Comparison of ENCODE assay signal across 1 cellular context in genomic region chr9:123262338-123262737, GRCh38.
TF ChIP-seq lines count a peak whose summit lies in the region.

No MANE protein-coding gene starts in this region.

TF ChIP-seq in K562, 482 proteins besides CTCF, POLR2A, EP300 and RAD21 (continued from another document):
- no peak for TF ChIP-seq TOE1 (IDR thresholded peaks at IDR 0.05; ENCODE audit: borderline replicate concordance)
- no peak for TF ChIP-seq TOE1 (CRISPR knock-in tag; IDR thresholded peaks at IDR 0.05; ENCODE audit: borderline replicate concordance, low read depth)
- TF ChIP-seq CEBPG (CRISPR knock-in tag; IDR thresholded peaks at IDR 0.05) = no peak
- no peak for TF ChIP-seq CEBPG (tag; conservative IDR thresholded peaks at IDR 0.05 in 1 of 2, IDR thresholded peaks at IDR 0.05 in 1 of 2)
TF ChIP-seq in K562: peak in this region for 1.
